Comparison of ENCODE assay signal across 28 cellular contexts in the genomic region with DNA sequence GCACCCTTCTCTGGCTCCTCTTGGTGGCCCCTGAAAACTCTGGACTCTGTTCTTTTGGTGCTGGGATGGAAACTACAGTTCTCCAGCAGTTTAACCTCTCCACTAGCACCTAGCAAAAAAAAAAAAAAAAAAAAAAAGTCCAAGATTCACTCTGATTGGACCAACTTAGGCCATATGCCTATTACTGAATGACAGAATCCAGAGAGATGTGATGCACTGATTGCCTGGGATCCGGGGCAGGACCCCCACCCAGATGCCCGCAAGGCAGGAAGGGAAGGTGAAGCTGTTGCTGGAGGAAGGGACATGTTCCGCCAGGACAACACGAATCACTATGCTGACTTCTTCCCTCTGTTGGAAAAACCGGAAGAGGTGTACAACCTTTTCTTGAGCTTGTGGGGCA.
"Had no signal": no experiment of that assay in that cellular context is flagged by ENCODE, and none has a peak within 500 bp of the region (broad histone marks: within the 10 kb centered on the region; RNA-seq: fewer than 3 reads in every experiment).

No MANE protein-coding gene starts in this region.

- H3K27ac Mint-ChIP-seq: activated CD4-positive, alpha-beta memory T cell treated with anti-CD3 and anti-CD28 coated beads for 36 hours; activated CD8-positive, alpha-beta memory T cell treated with anti-CD3 and anti-CD28 coated beads, Interleukin-2, amount 10 ng/mL, durations not matched to agents 7 days and 5 days; activated CD8-positive, alpha-beta T cell treated with anti-CD3 and anti-CD28 coated beads, Interleukin-2, amount 10 ng/mL, durations not matched to agents 7 days and 5 days; activated naive CD4-positive, alpha-beta T cell treated with anti-CD3 and anti-CD28 coated beads, Interleukin-2, amount 10 ng/mL, durations not matched to agents 7 days and 5 days; activated naive CD4-positive, alpha-beta T cell treated with anti-CD3 and anti-CD28 coated beads, Interleukin-2, amount 50 U/mL, for 72 hours; activated naive CD8-positive, alpha-beta T cell treated with anti-CD3 and anti-CD28 coated beads, Interleukin-2, amount 10 ng/mL, durations not matched to agents 7 days and 5 days; activated T-cell treated with anti-CD3 and anti-CD28 coated beads, Interleukin-2, amount 50 U/mL, for 72 hours; brain; WTC11 had no signal

- H3K9me3 Mint-ChIP-seq: activated CD4-positive, alpha-beta memory T cell treated with anti-CD3 and anti-CD28 coated beads for 36 hours; activated naive CD4-positive, alpha-beta T cell treated with anti-CD3 and anti-CD28 coated beads, Interleukin-2, amount 10 ng/mL, durations not matched to agents 7 days and 5 days; activated naive CD4-positive, alpha-beta T cell treated with anti-CD3 and anti-CD28 coated beads, Interleukin-2, amount 50 U/mL, for 72 hours; activated naive CD8-positive, alpha-beta T cell treated with anti-CD3 and anti-CD28 coated beads, Interleukin-2, amount 10 ng/mL, durations not matched to agents 7 days and 5 days; activated T-cell treated with anti-CD3 and anti-CD28 coated beads, Interleukin-2, amount 50 U/mL, for 72 hours; brain; WTC11 had no signal

- H3K4me3 Mint-ChIP-seq: activated CD4-positive, alpha-beta memory T cell treated with anti-CD3 and anti-CD28 coated beads for 36 hours; activated CD8-positive, alpha-beta memory T cell treated with anti-CD3 and anti-CD28 coated beads, Interleukin-2, amount 10 ng/mL, durations not matched to agents 7 days and 5 days; activated CD8-positive, alpha-beta T cell treated with anti-CD3 and anti-CD28 coated beads, Interleukin-2, amount 10 ng/mL, durations not matched to agents 7 days and 5 days; activated naive CD4-positive, alpha-beta T cell treated with anti-CD3 and anti-CD28 coated beads, Interleukin-2, amount 10 ng/mL, durations not matched to agents 7 days and 5 days; activated naive CD8-positive, alpha-beta T cell treated with anti-CD3 and anti-CD28 coated beads, Interleukin-2, amount 10 ng/mL, durations not matched to agents 7 days and 5 days; activated T-cell treated with anti-CD3 and anti-CD28 coated beads, Interleukin-2, amount 50 U/mL, for 72 hours; brain; WTC11 had no signal

- H3K36me3 ChIP-seq: ascending aorta, breast epithelium, cardiac muscle cell, colonic mucosa, gastrocnemius medialis, heart left ventricle had no signal

- H3K27ac ChIP-seq: ascending aorta, breast epithelium, cardiac muscle cell, colonic mucosa, foreskin keratinocyte, gastrocnemius medialis, heart left ventricle had no signal

- H3K4me3 ChIP-seq: ascending aorta, breast epithelium, cardiac muscle cell, colonic mucosa, gastrocnemius medialis, heart left ventricle had no signal

- DNase-seq: activated CD4-positive, alpha-beta memory T cell treated with anti-CD3 and anti-CD28 coated beads for 36 hours; activated CD4-positive, alpha-beta T cell treated with anti-CD3 and anti-CD28 coated beads for 1 hour; activated CD4-positive, alpha-beta T cell treated with anti-CD3 and anti-CD28 coated beads for 4 hours; activated CD8-positive, alpha-beta memory T cell treated with anti-CD3 and anti-CD28 coated beads, Interleukin-2, amount 10 ng/mL, durations not matched to agents 7 days and 5 days; activated CD8-positive, alpha-beta memory T cell treated with anti-CD3 and anti-CD28 coated beads, Interleukin-2, amount 50 U/mL, for 4 hours; activated gamma-delta T cell; activated naive CD4-positive, alpha-beta T cell; activated naive CD4-positive, alpha-beta T cell treated with anti-CD3 and anti-CD28 coated beads, Interleukin-2, amount 10 ng/mL, durations not matched to agents 7 days and 5 days; activated naive CD8-positive, alpha-beta T cell treated with anti-CD3 and anti-CD28 coated beads, Interleukin-2, amount 10 ng/mL, durations not matched to agents 7 days and 5 days; activated T-cell treated with anti-CD3 and anti-CD28 coated beads, Interleukin-2, amount 50 U/mL, for 1 hour; activated T-cell treated with anti-CD3 and anti-CD28 coated beads, Interleukin-2, amount 50 U/mL, for 72 hours; central memory CD4-positive, alpha-beta T cell; cerebellar nuclear complex; colonic mucosa; effector CD8-positive, alpha-beta T cell; foreskin keratinocyte; gastrocnemius medialis; glutamatergic neuron; heart left ventricle; T-helper 2 cell had no signal

- H3K36me3 Mint-ChIP-seq: activated CD4-positive, alpha-beta memory T cell treated with anti-CD3 and anti-CD28 coated beads for 36 hours; activated CD8-positive, alpha-beta memory T cell treated with anti-CD3 and anti-CD28 coated beads, Interleukin-2, amount 10 ng/mL, durations not matched to agents 7 days and 5 days; activated naive CD8-positive, alpha-beta T cell treated with anti-CD3 and anti-CD28 coated beads, Interleukin-2, amount 10 ng/mL, durations not matched to agents 7 days and 5 days; brain; WTC11 had no signal

- H3K4me1 ChIP-seq: ascending aorta, breast epithelium, colonic mucosa, foreskin keratinocyte, gastrocnemius medialis had no signal

- H3K9me3 ChIP-seq: ascending aorta, breast epithelium, colonic mucosa, gastrocnemius medialis, heart left ventricle had no signal

- ATAC-seq: activated CD8-positive, alpha-beta memory T cell treated with anti-CD3 and anti-CD28 coated beads, Interleukin-2, amount 10 ng/mL, durations not matched to agents 7 days and 5 days; activated CD8-positive, alpha-beta T cell treated with anti-CD3 and anti-CD28 coated beads, Interleukin-2, amount 10 ng/mL, durations not matched to agents 7 days and 5 days; activated naive CD4-positive, alpha-beta T cell treated with anti-CD3 and anti-CD28 coated beads, Interleukin-2, amount 50 U/mL, for 72 hours; activated T-cell treated with anti-CD3 and anti-CD28 coated beads, Interleukin-2, amount 50 U/mL, for 72 hours; esophagus mucosa; foreskin keratinocyte; gastrocnemius medialis; heart left ventricle; WTC11 had no signal
